7 cellular contexts compared by ENCODE assay signal in genomic region chr13:96053003-96053703, GRCh38. TPM values are rescaled to one million over a fixed set of nuclear protein-coding genes. Genes with fewer than 3 reads are reported as not detected.
DNase-seq lines count a peak whose midpoint lies in the region; ATAC-seq and TF ChIP-seq lines count a peak whose summit lies in the region.

Gene UGGT2, minus strand, starts transcription at chr13:96053401. Its CDS starts 89 bp downstream, at chr13:96053312.

- in situ Hi-C loops in T47D (cut with HindIII; ENCODE audit: low pct_unique_long_range_greater_than_20kb, low sequenced_read_pairs), result no loop called here

- CTCF ChIA-PET in OCI-LY7 (lab: Charles Lee; ENCODE audit: unreplicated experiment), result no interaction called here

- H3K79me2 ChIP-seq in OCI-LY7 (ENCODE audit: insufficient read depth, low read depth, low read length), result no peaks in the 10 kb centered on the region

- no peak within 1 kb of the TSS for H2AFZ ChIP-seq in OCI-LY7 (ENCODE audit: low read length)

- TF ChIP-seq CTCF in GM12865 (IDR thresholded peaks at IDR 0.05; ENCODE audit: insufficient read depth, low read depth, low read length, missing control alignments), result no peak
- TF ChIP-seq CTCF in OCI-LY7 (conservative IDR thresholded peaks at IDR 0.05; ENCODE audit: low read length), result no peak
- no peak for TF ChIP-seq CTCF in retinal pigment epithelial cell (conservative IDR thresholded peaks at IDR 0.05; ENCODE audit: low read depth, low read length)

- POLR2A ChIA-PET in OCI-LY7 (lab: Charles Lee), result no interaction called here

- WGBS in HUES64, result under 1% methylated on average over 77 of the region's 77 CpGs

- H3K9me2 ChIP-seq in OCI-LY7 (ENCODE audit: insufficient read depth, low read length), result no peaks in the 10 kb centered on the region

- H3K27ac ChIP-seq in HUES64 (ENCODE audit: low read depth, low read length), result peak within 1 kb of the TSS; percentile 68
- H3K27ac ChIP-seq in OCI-LY7 (ENCODE audit: low read depth, low read length, poor library complexity, severe bottlenecking), result no peak within 1 kb of the TSS
- no peak within 1 kb of the TSS for H3K27ac ChIP-seq in iPS-18a (ENCODE audit: low read length)

- peak; percentile 96 for DNase-seq in GM12865 (ENCODE audit: low read depth)
- no peak for DNase-seq in OCI-LY7 (ENCODE audit: low spot score)
- peak; percentile 96 to 97 for DNase-seq in T47D (ENCODE audit: low read depth in 1 of 2, low spot score in 1 of 2)
- DNase-seq in retinal pigment epithelial cell (ENCODE audit: low read depth), result peak; percentile 65

- intact Hi-C loops in OCI-LY7 (cut with micrococcal nuclease; ENCODE audit: unreplicated experiment), result no loop called here

- BruUV-seq in OCI-LY7 (replicated peaks; lab: Mats Ljungman, UMichigan), result no TSS peak

- H3K9me3 ChIP-seq in HUES64 (ENCODE audit: insufficient read depth, low read depth, low read length), result no peaks in the 10 kb centered on the region
- no peaks in the 10 kb centered on the region for H3K9me3 ChIP-seq in OCI-LY7 (ENCODE audit: low read length)
- H3K9me3 ChIP-seq in iPS-18a (ENCODE audit: control insufficient read depth, low read depth, low read length), result no peaks in the 10 kb centered on the region

- H3K4me2 ChIP-seq in OCI-LY7 (ENCODE audit: low read length), result peak within 1 kb of the TSS; percentile 67; the same call in 1 of the 2 replicates

- H3K4me1 ChIP-seq in HUES64 (ENCODE audit: insufficient read depth, low read length), result no peaks in the 10 kb centered on the region
- no peaks in the 10 kb centered on the region for H3K4me1 ChIP-seq in OCI-LY7 (ENCODE audit: insufficient read depth, low read length, poor library complexity, severe bottlenecking)
- H3K4me1 ChIP-seq in iPS-18a (ENCODE audit: control insufficient read depth, low read depth, low read length), result no peaks in the 10 kb centered on the region

- H3K4me3 ChIP-seq in GM12865 (ENCODE audit: low read depth, low read length) (peak within 1 kb of the TSS; percentile 83), HUES64 (ENCODE audit: low read length) (peak within 1 kb of the TSS; percentile 89), OCI-LY7 (ENCODE audit: low read depth, low read length, poor library complexity, severe bottlenecking) (no peak within 1 kb of the TSS), iPS-18a (ENCODE audit: low read length) (peak within 1 kb of the TSS; percentile 94), retinal pigment epithelial cell (ENCODE audit: low read length) (peak within 1 kb of the TSS; percentile 63)

- H3K36me3 ChIP-seq in HUES64 (ENCODE audit: insufficient read depth, low read length) (no peaks in the 10 kb centered on the region), OCI-LY7 (ENCODE audit: insufficient read depth, low read length) (no peaks in the 10 kb centered on the region), iPS-18a (ENCODE audit: control insufficient read depth, low read depth, low read length) (no peaks in the 10 kb centered on the region)

- peak within 1 kb of the TSS; percentile 82 for H3K9ac ChIP-seq in HUES64 (ENCODE audit: low read depth, low read length)
- H3K9ac ChIP-seq in iPS-18a (ENCODE audit: low read length), result peak within 1 kb of the TSS; percentile 78

- H3K27me3 ChIP-seq in HUES64 (ENCODE audit: insufficient read depth, low read length) (no peaks in the 10 kb centered on the region), iPS-18a (ENCODE audit: control insufficient read depth, insufficient read depth, low read length) (no peaks in the 10 kb centered on the region)

- peak; percentile 98 for ATAC-seq in GM21723 (IDR thresholded peaks at IDR 0.05; ENCODE audit: unreplicated experiment)

- no peaks in the 10 kb centered on the region for H4K20me1 ChIP-seq in OCI-LY7 (ENCODE audit: insufficient read depth, low read length)

RNA-seq across cellular contexts. Expression of gene UGGT2, which starts in this region (rescaled TPM):
- 16.5 TPM for polyA plus RNA-seq in HUES64 (2013, experiment 1 of 2)
- 19.9 TPM for polyA plus RNA-seq in HUES64 (2013, experiment 2 of 2)
- total RNA-seq in OCI-LY7 (2014; rRNA removed; shearing (Covaris generic)), result not detected in 2 replicates
- 1.8 and 3.3 TPM in 2 replicates for total RNA-seq in OCI-LY7 (2022)
